In genomic region chr3:14425574-14426304, GRCh38 we compare ENCODE assay signal across 8 cellular contexts. TPM values are rescaled to one million over a fixed set of nuclear protein-coding genes. Genes with fewer than 3 reads are reported as not detected.
DNase-seq lines count a peak whose midpoint lies in the region; ATAC-seq and TF ChIP-seq lines count a peak whose summit lies in the region.

No MANE protein-coding gene starts in this region.

- BruUV-seq in Panc1 (replicated peaks; lab: Mats Ljungman, UMichigan): no TSS peak

- no peak overlapping the region for H3K4me3 ChIP-seq in Panc1 (ENCODE audit: low read depth in 2 of 2, low read length in 2 of 2)
- no peak overlapping the region for H3K4me3 ChIP-seq in MG63
- no peak overlapping the region for H3K4me3 ChIP-seq in suprapubic skin

- H3K36me3 Mint-ChIP-seq in brain (no peaks in the 10 kb centered on the region), type B pancreatic cell (peaks cover 2% of the 10 kb centered on the region)

- DNase-seq in NCI-H82 (lab: John Stamatoyannopoulos, UW) (peak; percentile 65), NCI-H82 treated with DMSO at 0.1 percent for 48 hours (lab: John Stamatoyannopoulos, UW; ENCODE audit: unreplicated experiment) (no peak), Panc1 (ENCODE audit: low read depth, low spot score) (no peak), type B pancreatic cell (ENCODE audit: extremely low spot score, unreplicated experiment) (no peak), MG63 (no peak), suprapubic skin (ENCODE audit: low spot score in 2 of 2) (no peak)

- H3K4me1 ChIP-seq in Panc1 (ENCODE audit: control insufficient read depth, insufficient read depth, low read length) (peaks cover 72% of the 10 kb centered on the region), suprapubic skin (peaks cover 43% of the 10 kb centered on the region)

- TF ChIP-seq POLR2A in suprapubic skin (IDR thresholded peaks at IDR 0.05): no peak

- no peaks in the 10 kb centered on the region for H3K27me3 ChIP-seq in Panc1 (ENCODE audit: control insufficient read depth, insufficient read depth, low read length)
- no peaks in the 10 kb centered on the region for H3K27me3 ChIP-seq in MG63
- no peaks in the 10 kb centered on the region for H3K27me3 ChIP-seq in suprapubic skin

- TF ChIP-seq CTCF in Panc1 (IDR thresholded peaks at IDR 0.05) (no peak), brain (conservative IDR thresholded peaks at IDR 0.05) (no peak), type B pancreatic cell (conservative IDR thresholded peaks at IDR 0.05) (no peak), suprapubic skin (IDR thresholded peaks at IDR 0.05) (no peak)

- H3K27ac ChIP-seq in Panc1 (ENCODE audit: low read length) (peak overlapping the region; percentile 63), suprapubic skin (no peak overlapping the region)

- no peaks in the 10 kb centered on the region for H3K9me3 Mint-ChIP-seq in brain
- H3K9me3 Mint-ChIP-seq in type B pancreatic cell: no peaks in the 10 kb centered on the region

- in situ Hi-C loops in Panc1 (cut with HindIII; ENCODE audit: low pct_unique_long_range_greater_than_20kb, low sequenced_read_pairs): no loop called here

- no peaks in the 10 kb centered on the region for H3K9me3 ChIP-seq in Panc1 (ENCODE audit: control insufficient read depth, insufficient read depth, low read depth, low read length)
- H3K9me3 ChIP-seq in MG63: no peaks in the 10 kb centered on the region
- no peaks in the 10 kb centered on the region for H3K9me3 ChIP-seq in suprapubic skin

- H3K4me1 Mint-ChIP-seq in brain (peaks cover 70% of the 10 kb centered on the region), type B pancreatic cell (ENCODE audit: unreplicated experiment) (peaks cover 51% of the 10 kb centered on the region)

- intact Hi-C loops in Panc1 (cut with micrococcal nuclease; ENCODE audit: unreplicated experiment): no loop called here

- POLR2A ChIA-PET in Panc1 (lab: Charles Lee): interaction anchor here (0.5 kb wide), 1 partner anchor 18 kb away, joined by 4 read pairs; no protein-coding TSS in a partner anchor

- 66% methylated on average over 16 of the region's 16 CpGs for WGBS in suprapubic skin

- H3K4me3 Mint-ChIP-seq in brain (no peak overlapping the region), type B pancreatic cell (peak overlapping the region; percentile 50)

- CTCF ChIA-PET in Panc1 (lab: Charles Lee): no interaction called here

- ATAC-seq in HG02642 (IDR thresholded peaks at IDR 0.05; ENCODE audit: poor library complexity, unreplicated experiment) (peak; percentile 51), Panc1 (peak; percentile 59)

- H3K36me3 ChIP-seq in Panc1 (ENCODE audit: control insufficient read depth, insufficient read depth, low read length) (no peaks in the 10 kb centered on the region), MG63 (no peaks in the 10 kb centered on the region), suprapubic skin (peaks cover 15% of the 10 kb centered on the region)

- peak overlapping the region in 4 of 5 experiments; percentile 56 to 83 (median 76) for H3K27ac Mint-ChIP-seq in brain
- H3K27ac Mint-ChIP-seq in type B pancreatic cell: peak overlapping the region; percentile 60

- TF ChIP-seq EP300 in suprapubic skin (IDR thresholded peaks at IDR 0.05): no peak

- no peaks in the 10 kb centered on the region for H3K27me3 Mint-ChIP-seq in brain
- H3K27me3 Mint-ChIP-seq in type B pancreatic cell: no peaks in the 10 kb centered on the region

RNA-seq across cellular contexts. Expression of gene SLC6A6, which starts 23.3 kb away (rescaled TPM):
- total RNA-seq in Panc1 (2021; ENCODE audit: unreplicated experiment) (61.0 TPM), type B pancreatic cell (ENCODE audit: low replicate concordance) (24.5 and 30.3 TPM in 2 replicates), suprapubic skin (100 to 1,000 TPM in 2 of 4 donors, 10 to 100 TPM in 2; 85.4 to 149 (median 102) TPM)
- polyA plus RNA-seq in Panc1 (2012; ENCODE audit: insufficient read length): 53.8 TPM
- 5.2 TPM for polyA plus RNA-seq in brain (ENCODE audit: insufficient read depth, low read depth, low replicate concordance)
- total RNA-seq in MG63 (2014; rRNA removed; shearing (Covaris generic); ENCODE audit: low replicate concordance): 2.6 and 3.4 TPM in 2 replicates
